ENCODE assay signal across 8 cellular contexts in the genomic region with DNA sequence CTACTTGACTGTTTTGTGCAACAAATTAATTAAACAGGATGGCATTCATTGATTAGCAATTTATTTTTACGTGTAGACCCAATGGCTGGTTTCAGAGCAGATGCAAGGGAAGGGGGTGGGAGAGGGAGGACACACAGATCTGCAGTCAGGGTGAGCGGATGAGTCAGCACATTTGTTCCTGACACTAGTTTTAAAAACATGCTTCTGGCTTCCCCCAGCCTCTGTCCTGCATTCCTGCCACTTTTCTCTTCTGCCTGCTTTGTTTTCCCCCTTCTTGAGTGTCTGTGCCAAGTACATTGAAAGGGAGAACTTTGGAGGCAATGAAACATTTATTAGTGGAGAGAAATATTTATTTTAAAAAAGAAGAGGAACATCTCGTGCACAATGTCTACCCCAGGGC. TPM values are rescaled to one million over a fixed set of nuclear protein-coding genes. Genes with fewer than 3 reads are reported as not detected.
DNase-seq lines count a peak whose midpoint lies in the region; ATAC-seq and TF ChIP-seq lines count a peak whose summit lies in the region.
"Had no signal": no experiment of that assay in that cellular context is flagged by ENCODE, and none has a peak within 500 bp of the region (broad histone marks: within the 10 kb centered on the region; RNA-seq: fewer than 3 reads in every experiment).

No MANE protein-coding gene starts in this region.

- H3K4me1 ChIP-seq in HUES64 (ENCODE audit: insufficient read depth, low read length): peaks cover 39% of the 10 kb centered on the region
- H3K4me1 ChIP-seq in hepatocyte (ENCODE audit: insufficient read depth): peaks cover 30% of the 10 kb centered on the region
- H3K4me1 ChIP-seq in testis: peaks cover 18% of the 10 kb centered on the region

- WGBS in HUES64: 47% methylated on average over 3 of the region's 3 CpGs
- 28% methylated on average over 3 of the region's 3 CpGs for WGBS in hepatocyte (ENCODE audit: low lambda C conversion rate, missing lambda C conversion rate)
- 29 to 41% methylated on average over 3 of the region's 3 CpGs for WGBS in testis, 2 donors

- no peaks in the 10 kb centered on the region for H4K20me1 ChIP-seq in hepatocyte (ENCODE audit: insufficient read depth, poor library complexity, severe bottlenecking)

- H3K9ac ChIP-seq in HUES64 (ENCODE audit: low read depth, low read length): peak overlapping the region; percentile 61

- H3K4me3 ChIP-seq in HUES64 (ENCODE audit: low read length) (no peak overlapping the region), WERI-Rb-1 (ENCODE audit: low read depth, low read length) (no peak overlapping the region), hepatocyte (no peak overlapping the region), testis (no peak overlapping the region)

- no peak for TF ChIP-seq POLR2A in testis (IDR thresholded peaks at IDR 0.05)

- DNase-seq in WERI-Rb-1 (peak; percentile 59), hepatocyte (ENCODE audit: low spot score) (peak; percentile 73), testis (peak; percentile 73), COLO829 (ENCODE audit: low spot score) (no peak), DMS153 (lab: John Stamatoyannopoulos, UW) (no peak)
- DNase-seq: GOT3 had no signal

- peaks cover 56% of the 10 kb centered on the region for H3K36me3 ChIP-seq in HUES64 (ENCODE audit: insufficient read depth, low read length)
- peaks cover 6% of the 10 kb centered on the region for H3K36me3 ChIP-seq in WERI-Rb-1
- H3K36me3 ChIP-seq in hepatocyte (replicated peaks; ENCODE audit: insufficient read depth, low read depth): no peaks in the 10 kb centered on the region
- H3K36me3 ChIP-seq in testis (ENCODE audit: low read depth, missing control alignments): no peaks in the 10 kb centered on the region

- no peak for TF ChIP-seq CTCF in WERI-Rb-1 (IDR thresholded peaks at IDR 0.05; ENCODE audit: low read depth, low read length)
- TF ChIP-seq CTCF in hepatocyte (IDR thresholded peaks at IDR 0.05; ENCODE audit: poor library complexity): no peak
- TF ChIP-seq CTCF in testis (IDR thresholded peaks at IDR 0.05): no peak

- no peak for ATAC-seq in GM18868 (IDR thresholded peaks at IDR 0.05; ENCODE audit: unreplicated experiment)

- H3K27ac ChIP-seq in HUES64 (ENCODE audit: low read depth, low read length) (peak overlapping the region; percentile 82), WERI-Rb-1 (peak overlapping the region; percentile 89), hepatocyte (peak overlapping the region; percentile 76), testis (peak overlapping the region in 1 of 2 donors; percentile 33)

- no peak overlapping the region for H2AFZ ChIP-seq in hepatocyte

- no peaks in the 10 kb centered on the region for H3K9me3 ChIP-seq in HUES64 (ENCODE audit: insufficient read depth, low read depth, low read length)
- H3K9me3 ChIP-seq in WERI-Rb-1 (ENCODE audit: severe bottlenecking): no peaks in the 10 kb centered on the region
- no peaks in the 10 kb centered on the region for H3K9me3 ChIP-seq in hepatocyte (ENCODE audit: low read depth)
- H3K9me3 ChIP-seq in testis: no peaks in the 10 kb centered on the region

- H3K9me2 ChIP-seq in hepatocyte (replicated peaks; ENCODE audit: insufficient read depth): no peaks in the 10 kb centered on the region

- intact Hi-C loops in testis (cut with DNase I; ENCODE audit: low total_unique reads): no loop called here

- peak overlapping the region; percentile 26 for H3K4me2 ChIP-seq in hepatocyte

- no peaks in the 10 kb centered on the region for H3K27me3 ChIP-seq in HUES64 (ENCODE audit: insufficient read depth, low read length)
- H3K27me3 ChIP-seq in WERI-Rb-1 (ENCODE audit: insufficient read depth, low read depth, severe bottlenecking): no peaks in the 10 kb centered on the region
- no peaks in the 10 kb centered on the region for H3K27me3 ChIP-seq in hepatocyte
- H3K27me3 ChIP-seq in testis: no peaks in the 10 kb centered on the region

- H3K79me2 ChIP-seq in hepatocyte: no peaks in the 10 kb centered on the region

RNA-seq across cellular contexts. Expression of a gene that starts 52.1 kb away (rescaled TPM):
- 27.1 TPM for polyA plus RNA-seq in HUES64 (2013, experiment 1 of 2)
- 29.0 TPM for polyA plus RNA-seq in HUES64 (2013, experiment 2 of 2)
- 60.2 and 79.2 TPM in 2 replicates for total RNA-seq in hepatocyte
- polyA plus RNA-seq in hepatocyte: 61.0 and 74.6 TPM in 2 replicates
- total RNA-seq in testis: 1 to 10 TPM; 6.3 TPM
- polyA plus RNA-seq in testis (ENCODE audit: insufficient read depth, low read depth, low replicate concordance): 10.6 TPM

Comparison
In these comparisons a context has a peak if more than half of its experiments do, and no peak if none do; other contexts are left out.
1. DNase-seq: peak in WERI-Rb-1 (single experiment), hepatocyte (single experiment) and testis (single experiment); none in COLO829 (single experiment) and DMS153 (single experiment).